Comparison of ENCODE assay signal across 8 cellular contexts in the genomic region with DNA sequence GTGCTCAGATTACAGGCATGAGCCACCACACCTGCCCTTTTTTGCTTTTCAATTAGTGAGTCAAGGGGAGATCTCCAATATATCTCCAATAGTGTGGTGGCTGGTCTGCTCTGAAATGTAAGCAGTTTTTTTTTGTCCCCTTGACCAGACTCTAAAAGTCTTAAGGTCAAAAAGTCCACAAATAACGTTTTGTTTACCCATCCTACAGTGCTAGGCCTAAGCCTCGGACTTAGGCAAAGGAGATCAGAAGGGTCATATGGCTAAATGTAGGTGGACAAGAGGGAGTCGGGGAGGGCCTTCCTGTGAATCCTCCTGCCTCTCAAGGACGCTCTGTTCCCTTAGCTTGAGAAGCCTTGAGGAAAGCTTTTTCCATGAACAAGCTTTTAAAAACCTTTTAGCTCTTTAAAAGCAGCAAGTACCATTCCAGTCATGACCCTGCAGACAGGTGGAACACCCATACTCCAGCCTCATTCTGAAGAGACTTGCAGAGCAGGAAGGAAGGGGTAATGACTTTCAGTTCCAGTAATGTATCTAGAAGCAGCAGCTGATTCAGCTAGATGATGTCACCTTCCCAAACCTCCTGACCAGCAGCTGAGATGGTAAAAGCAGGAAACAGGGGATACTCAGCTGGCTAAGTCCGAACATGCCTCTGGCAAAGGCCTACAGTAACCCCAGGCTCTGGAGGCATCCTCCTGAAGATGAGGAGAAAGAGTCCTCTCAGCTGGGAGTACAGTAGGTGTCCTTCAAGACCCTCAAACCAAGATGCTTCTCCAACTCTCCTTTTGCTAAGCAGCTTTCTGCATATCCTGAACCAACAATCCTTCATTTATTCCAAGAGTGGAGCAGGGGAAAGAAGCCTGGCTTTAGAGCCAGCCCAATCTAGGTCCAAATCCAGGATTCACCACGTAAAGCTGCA. TPM values are rescaled to one million over a fixed set of nuclear protein-coding genes. Genes with fewer than 3 reads are reported as not detected.
A peak's percentile ranks its signal among the peaks of the same experiment; 100 is the strongest.
DNase-seq lines count a peak whose midpoint lies in the region; ATAC-seq, FAIRE-seq and TF ChIP-seq lines count a peak whose summit lies in the region.

No MANE protein-coding gene starts in this region.

- H3K9me3 ChIP-seq in adipocyte (ENCODE audit: control insufficient read depth, low read length) (no peaks in the 10 kb centered on the region), heart right ventricle (no peaks in the 10 kb centered on the region)

- peak overlapping the region; percentile 69 for H3K9ac ChIP-seq in adipocyte (ENCODE audit: low read length)

- H3K4me1 ChIP-seq in adipocyte (ENCODE audit: control insufficient read depth, insufficient read depth, low read length) (peaks cover 67% of the 10 kb centered on the region), heart right ventricle (peaks cover 25 to 100% (median 84%) of the 10 kb centered on the region in 9 donors)

- ATAC-seq in HG02759 (IDR thresholded peaks at IDR 0.05; ENCODE audit: unreplicated experiment) (peak; percentile 95), heart right ventricle (peak; percentile 74 to 93 (median 89))

- in situ Hi-C loops in ACHN (cut with HindIII; ENCODE audit: low pct_ligation_motif_present, low pct_unique_long_range_greater_than_20kb, low sequenced_read_pairs), result no loop called here

- DNase-seq in ACHN, result peak; percentile 90
- DNase-seq in GM12892 (ENCODE audit: insufficient read length), result peak; percentile 70
- DNase-seq in NCI-H146 (lab: John Stamatoyannopoulos, UW), result peak; percentile 70
- peak; percentile 82 for DNase-seq in adipocyte (ENCODE audit: low read depth)
- DNase-seq in heart right ventricle, result peak in 1 of 2 donors; percentile 78
- peak; percentile 98 for DNase-seq in renal cortical epithelial cell (ENCODE audit: low read depth)
- DNase-seq in NCI-H2227 treated with DMSO at 0.1 percent for 48 hours (lab: John Stamatoyannopoulos, UW), result no peak

- peaks cover 23% of the 10 kb centered on the region for H3K36me3 ChIP-seq in adipocyte (ENCODE audit: control insufficient read depth, insufficient read depth, low read length, severe bottlenecking)
- H3K36me3 ChIP-seq in heart right ventricle, result peaks cover 0 to 52% (median 0%) of the 10 kb centered on the region in 9 donors

- 35 to 45% methylated on average over 6 of the region's 6 CpGs for WGBS in heart right ventricle, 2 donors

- H3K27me3 ChIP-seq in adipocyte (replicated peaks; ENCODE audit: control insufficient read depth, insufficient read depth, low read length), result no peaks in the 10 kb centered on the region
- no peaks in the 10 kb centered on the region for H3K27me3 ChIP-seq in heart right ventricle

- intact Hi-C loops in heart right ventricle (cut with DNase I), result no loop called here

- H3K27ac ChIP-seq in heart right ventricle, result peak overlapping the region; percentile 55 to 93 (median 86)

- peak overlapping the region; percentile 16 for H3K4me3 ChIP-seq in adipocyte (ENCODE audit: low read length)
- H3K4me3 ChIP-seq in heart right ventricle, result no peak overlapping the region

- TF ChIP-seq CTCF in heart right ventricle (IDR thresholded peaks at IDR 0.05), result no peak

- TF ChIP-seq POLR2A in GM12892 (IDR thresholded peaks at IDR 0.05; ENCODE audit: low read depth, low read length), result no peak; the same call in 1 of the 2 replicates

- peak; percentile 79 for FAIRE-seq in GM12892 (lab: Jason Lieb, UNC)

RNA-seq across cellular contexts. Expression of a gene that starts 23.6 kb away (rescaled TPM):
- 45.0 TPM for polyA plus RNA-seq in GM12892 (2012; ENCODE audit: missing spikeins)
- total RNA-seq in heart right ventricle, result 10 to 100 TPM; 34.7 to 97.4 (median 45.9) TPM
- polyA plus RNA-seq in heart right ventricle, result 100 to 1,000 TPM in 1 of 2 donors, 10 to 100 TPM in 1; 35.2 to 128 TPM
- total RNA-seq in renal cortical epithelial cell, result 182 and 222 TPM in 2 replicates

RNA-seq across cellular contexts. Expression of a gene that starts 40.0 kb away (rescaled TPM):
- 35.8 TPM for polyA plus RNA-seq in GM12892 (2012; ENCODE audit: missing spikeins)
- 1 to 10 TPM in 4 of 10 donors, under 1 TPM in 6; 0.17 to 9.6 (median 0.85) TPM for total RNA-seq in heart right ventricle
- under 1 TPM; 0.29 to 0.72 TPM for polyA plus RNA-seq in heart right ventricle
- 7.2 and 27.6 TPM in 2 replicates for total RNA-seq in renal cortical epithelial cell
